Comparison of ENCODE assay signal across 8 cellular contexts in the genomic region with DNA sequence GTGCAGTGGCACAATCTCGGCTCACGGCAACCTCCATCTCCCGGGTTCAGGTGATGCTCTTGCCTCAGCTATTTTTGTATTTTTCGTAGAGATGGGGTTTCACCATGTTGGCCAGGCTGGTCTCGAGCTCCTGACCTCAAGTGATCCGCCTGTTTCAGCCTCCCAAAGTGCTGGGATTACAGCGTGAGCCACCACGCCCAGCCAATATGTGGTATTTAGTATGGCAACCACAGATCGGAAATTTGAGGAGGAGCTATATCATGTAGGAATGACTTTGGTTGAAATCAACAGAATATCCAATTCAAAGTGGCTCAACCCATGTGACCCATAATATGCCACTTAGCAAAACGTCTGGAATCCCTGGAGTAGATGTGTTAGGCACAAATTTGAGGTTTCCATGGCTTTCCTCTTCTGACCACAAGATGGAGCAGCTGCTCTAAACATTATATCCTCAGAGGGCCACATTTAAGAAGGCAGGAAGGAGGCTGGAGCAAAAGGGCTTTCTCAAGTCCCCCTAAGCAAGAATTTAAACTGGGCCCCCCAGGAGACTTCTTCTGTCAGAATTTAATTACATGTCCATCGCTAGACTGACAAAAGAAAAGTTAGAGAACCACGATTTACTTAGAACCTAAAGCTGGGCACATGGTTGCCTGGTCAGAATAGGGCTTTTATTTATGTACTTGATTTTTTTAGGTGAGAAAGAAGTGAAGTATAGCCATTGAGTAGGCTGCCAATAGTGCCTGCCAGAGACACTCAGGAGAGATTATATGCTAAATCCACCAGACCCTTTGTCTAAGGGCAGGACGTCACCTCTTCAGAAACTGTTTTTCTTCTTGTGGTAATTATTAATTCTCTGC. TPM values are rescaled to one million over a fixed set of nuclear protein-coding genes. Genes with fewer than 3 reads are reported as not detected.
DNase-seq lines count a peak whose midpoint lies in the region; ATAC-seq, FAIRE-seq and TF ChIP-seq lines count a peak whose summit lies in the region.

No MANE protein-coding gene starts in this region.

- TF ChIP-seq CTCF in breast epithelium (IDR thresholded peaks at IDR 0.05) (peak; percentile 75 to 91 (median 76)), kidney (IDR thresholded peaks at IDR 0.05; ENCODE audit: borderline replicate concordance, extremely low read depth, insufficient read depth) (peak; percentile 83)

- TF ChIP-seq POLR2A in breast epithelium (IDR thresholded peaks at IDR 0.05), result no peak

- H3K9me3 ChIP-seq in breast epithelium, result no peaks in the 10 kb centered on the region
- no peaks in the 10 kb centered on the region for H3K9me3 ChIP-seq in kidney (ENCODE audit: control insufficient read depth in 1 of 2, low read length in 2 of 2)

- H3K4me1 ChIP-seq in breast epithelium, result no peaks in the 10 kb centered on the region
- no peaks in the 10 kb centered on the region for H3K4me1 ChIP-seq in kidney (ENCODE audit: control insufficient read depth in 1 of 2, insufficient read depth in 1 of 2, low read depth in 1 of 2, low read length in 2 of 2)

- H3K4me3 ChIP-seq in breast epithelium (no peak overlapping the region), kidney (ENCODE audit: low read length in 2 of 2) (no peak overlapping the region)

- ATAC-seq in GM18520 (IDR thresholded peaks at IDR 0.05; ENCODE audit: unreplicated experiment), result no peak

- H3K36me3 ChIP-seq in breast epithelium (no peaks in the 10 kb centered on the region), kidney (ENCODE audit: control insufficient read depth in 1 of 2, insufficient read depth in 2 of 2, low read length in 2 of 2) (no peaks in the 10 kb centered on the region)

- no peak overlapping the region for H3K27ac ChIP-seq in breast epithelium
- H3K27ac ChIP-seq in kidney (ENCODE audit: low read depth in 2 of 2, low read length in 2 of 2), result no peak overlapping the region

- intact Hi-C loops in breast epithelium (cut with DNase I; ENCODE audit: low total_unique reads) (loop anchor here (10.0 kb wide), 1 partner anchor 415 kb away; no protein-coding TSS in a partner anchor), kidney (cut with DNase I) (loop anchor here (5.0 kb wide), 1 partner anchor 417 kb away; no protein-coding TSS in a partner anchor)

- no peak overlapping the region for H3K9ac ChIP-seq in kidney (ENCODE audit: low read length in 2 of 2)

- H3K27me3 ChIP-seq in breast epithelium, result no peaks in the 10 kb centered on the region

- DNase-seq in stimulated activated CD4-positive, alpha-beta T cell treated with anti-CD3 and anti-CD28 coated beads, Interleukin-12 subunit alpha, Interleukin-12 subunit beta, amount 100 ng/mL, for 48 hours (ENCODE audit: low read depth in 2 of 3, low spot score in 1 of 3), result peak in 2 of 3 donors; percentile 8 to 37
- no peak for DNase-seq in stimulated activated CD4-positive, alpha-beta T cell treated with anti-CD3 and anti-CD28 coated beads, Interleukin-4, amount 100 ng/mL, for 1 hour
- DNase-seq in NCI-H1105 (lab: John Stamatoyannopoulos, UW) (peak; percentile 46), SIG-M5 (lab: John Stamatoyannopoulos, UW) (peak; percentile 28), breast epithelium (ENCODE audit: low spot score in 2 of 2) (peak in 1 of 2 donors; percentile 32), kidney (no peak)
- peak; percentile 5 to 12 for DNase-seq in stimulated activated CD8-positive, alpha-beta memory T cell treated with anti-CD3 and anti-CD28 coated beads, Interleukin-2, amount 100 ng/mL, for 1 hour (ENCODE audit: low read depth in 2 of 2)

- FAIRE-seq in kidney (lab: Jason Lieb, UNC), result peak; percentile 21

RNA-seq across cellular contexts. Expression of gene ITSN2, which starts 49.6 kb away (rescaled TPM):
- 10 to 100 TPM; 43.4 to 69.8 (median 46.5) TPM for total RNA-seq in breast epithelium
- total RNA-seq in kidney, result 72.8 TPM
- 20.1 TPM for polyA plus RNA-seq in kidney (ENCODE audit: insufficient read depth, low read depth, low replicate concordance)

Comparison
In these comparisons a context has a peak if more than half of its experiments do, and no peak if none do; other contexts are left out.
1. DNase-seq: peak in stimulated activated CD4-positive, alpha-beta T cell treated with anti-CD3 and anti-CD28 coated beads, Interleukin-12 subunit alpha, Interleukin-12 subunit beta, amount 100 ng/mL, for 48 hours (2 of 3), NCI-H1105 (single experiment), SIG-M5 (single experiment) and stimulated activated CD8-positive, alpha-beta memory T cell treated with anti-CD3 and anti-CD28 coated beads, Interleukin-2, amount 100 ng/mL, for 1 hour (2 of 2); none in stimulated activated CD4-positive, alpha-beta T cell treated with anti-CD3 and anti-CD28 coated beads, Interleukin-4, amount 100 ng/mL, for 1 hour (single experiment) and kidney (single experiment).